35 cellular contexts compared by ENCODE assay signal in genomic region chr16:72793716-72794115, GRCh38.
"Had no signal": no experiment of that assay in that cellular context is flagged by ENCODE, and none has a peak within 500 bp of the region (broad histone marks: within the 10 kb centered on the region; RNA-seq: fewer than 3 reads in every experiment).

No MANE protein-coding gene starts in this region.

- H3K4me3 ChIP-seq: adrenal gland, body of pancreas, breast epithelium had no signal

- H3K4me3 Mint-ChIP-seq: activated B cell treated with CpG ODN at 0.5 μM for 24 hours; activated CD4-positive, alpha-beta memory T cell treated with anti-CD3 and anti-CD28 coated beads for 36 hours; activated CD4-positive, alpha-beta T cell treated with anti-CD3 and anti-CD28 coated beads, Interleukin-2, amount 10 ng/mL, durations not matched to agents 24 days and 14 days; activated CD8-positive, alpha-beta T cell treated with anti-CD3 and anti-CD28 coated beads for 36 hours; activated naive CD4-positive, alpha-beta T cell treated with anti-CD3 and anti-CD28 coated beads for 36 hours; activated naive CD8-positive, alpha-beta T cell treated with anti-CD3 and anti-CD28 coated beads for 36 hours; activated T-cell treated with anti-CD3 and anti-CD28 coated beads, Interleukin-2, amount 50 U/mL, for 4 hours; activated T-cell treated with anti-CD3 and anti-CD28 coated beads, Interleukin-2, amount 50 U/mL, for 72 hours; activated T-helper 1 cell treated with anti-CD3 and anti-CD28 coated beads, Interleukin-12 subunit alpha, Interleukin-12 subunit beta, Interleukin-2, Interleukin-4 antibody, amounts not matched to agents 30 ng/mL and 10 ng/mL and 1 ng/mL, durations not matched to agents 14 hours and 24 hours and 36 hours; activated T-helper 17 cell treated with anti-CD3 and anti-CD28 coated beads, Interleukin-2, amount 50 U/mL, for 72 hours; T-helper 1 cell treated with Interleukin-12 subunit alpha and Interleukin-12 subunit beta and Interleukin-4 antibody, amounts not matched to agents 30 μg/mL and 1 μg/mL, for 36 hours; T-helper 2 cell treated with Interferon-gamma antibody and Interleukin-4, amounts not matched to agents 5 μg/mL and 100 μg/mL, for 36 hours had no signal

- H3K36me3 Mint-ChIP-seq: activated CD4-positive, alpha-beta memory T cell treated with anti-CD3 and anti-CD28 coated beads for 36 hours; activated naive CD4-positive, alpha-beta T cell treated with anti-CD3 and anti-CD28 coated beads, Interleukin-2, amount 50 U/mL, for 72 hours had no signal

- H3K9me3 Mint-ChIP-seq: activated B cell treated with CpG ODN at 0.5 μM for 24 hours; activated CD4-positive, alpha-beta memory T cell treated with anti-CD3 and anti-CD28 coated beads for 36 hours; activated CD4-positive, alpha-beta T cell treated with anti-CD3 and anti-CD28 coated beads, Interleukin-2, amount 10 ng/mL, durations not matched to agents 24 days and 14 days; activated CD8-positive, alpha-beta T cell treated with anti-CD3 and anti-CD28 coated beads for 36 hours; activated naive CD4-positive, alpha-beta T cell treated with anti-CD3 and anti-CD28 coated beads for 36 hours; activated naive CD4-positive, alpha-beta T cell treated with anti-CD3 and anti-CD28 coated beads, Interleukin-2, amount 50 U/mL, for 72 hours; activated naive CD8-positive, alpha-beta T cell treated with anti-CD3 and anti-CD28 coated beads for 36 hours; activated T-cell treated with anti-CD3 and anti-CD28 coated beads, Interleukin-2, amount 50 U/mL, for 4 hours; activated T-cell treated with anti-CD3 and anti-CD28 coated beads, Interleukin-2, amount 50 U/mL, for 72 hours; activated T-helper 1 cell treated with anti-CD3 and anti-CD28 coated beads, Interleukin-12 subunit alpha, Interleukin-12 subunit beta, Interleukin-2, Interleukin-4 antibody, amounts not matched to agents 30 ng/mL and 10 ng/mL and 1 ng/mL, durations not matched to agents 14 hours and 24 hours and 36 hours; activated T-helper 17 cell treated with anti-CD3 and anti-CD28 coated beads, Interleukin-2, amount 50 U/mL, for 72 hours; T-helper 1 cell treated with Interleukin-12 subunit alpha and Interleukin-12 subunit beta and Interleukin-4 antibody, amounts not matched to agents 30 μg/mL and 1 μg/mL, for 36 hours; T-helper 2 cell treated with Interferon-gamma antibody and Interleukin-4, amounts not matched to agents 5 μg/mL and 100 μg/mL, for 36 hours had no signal

- H3K36me3 ChIP-seq: breast epithelium had no signal

- H3K27ac ChIP-seq: adrenal gland, body of pancreas, brain microvascular endothelial cell, breast epithelium, VCaP had no signal

- H3K4me1 ChIP-seq: adrenal gland, breast epithelium had no signal

- H3K27me3 Mint-ChIP-seq: activated B cell treated with CpG ODN at 0.5 μM for 24 hours had no signal

- ATAC-seq: activated CD8-positive, alpha-beta T cell treated with anti-CD3 and anti-CD28 coated beads for 36 hours; activated naive CD4-positive, alpha-beta T cell treated with anti-CD3 and anti-CD28 coated beads, Interleukin-2, amount 50 U/mL, for 72 hours; activated T-cell treated with anti-CD3 and anti-CD28 coated beads, Interleukin-2, amount 50 U/mL, for 4 hours; activated T-cell treated with anti-CD3 and anti-CD28 coated beads, Interleukin-2, amount 50 U/mL, for 72 hours; activated T-helper 17 cell treated with anti-CD3 and anti-CD28 coated beads, Interleukin-2, amount 50 U/mL, for 72 hours; body of pancreas had no signal

- H3K9me3 ChIP-seq: adrenal gland, body of pancreas, breast epithelium had no signal

- H3K4me1 Mint-ChIP-seq: activated B cell treated with CpG ODN at 0.5 μM for 24 hours; activated CD4-positive, alpha-beta T cell treated with anti-CD3 and anti-CD28 coated beads, Interleukin-2, amount 10 ng/mL, durations not matched to agents 24 days and 14 days; activated naive CD8-positive, alpha-beta T cell treated with anti-CD3 and anti-CD28 coated beads for 36 hours had no signal

- H3K27me3 ChIP-seq: adrenal gland, body of pancreas, brain microvascular endothelial cell, breast epithelium had no signal

- H3K27ac Mint-ChIP-seq: activated B cell treated with CpG ODN at 0.5 μM for 24 hours; activated CD4-positive, alpha-beta memory T cell treated with anti-CD3 and anti-CD28 coated beads for 36 hours; activated CD4-positive, alpha-beta T cell treated with anti-CD3 and anti-CD28 coated beads, Interleukin-2, amount 10 ng/mL, durations not matched to agents 24 days and 14 days; activated CD8-positive, alpha-beta T cell treated with anti-CD3 and anti-CD28 coated beads for 36 hours; activated naive CD4-positive, alpha-beta T cell treated with anti-CD3 and anti-CD28 coated beads for 36 hours; activated naive CD4-positive, alpha-beta T cell treated with anti-CD3 and anti-CD28 coated beads, Interleukin-2, amount 50 U/mL, for 72 hours; activated naive CD8-positive, alpha-beta T cell treated with anti-CD3 and anti-CD28 coated beads for 36 hours; activated T-cell treated with anti-CD3 and anti-CD28 coated beads, Interleukin-2, amount 50 U/mL, for 72 hours; activated T-helper 1 cell treated with anti-CD3 and anti-CD28 coated beads, Interleukin-12 subunit alpha, Interleukin-12 subunit beta, Interleukin-2, Interleukin-4 antibody, amounts not matched to agents 30 ng/mL and 10 ng/mL and 1 ng/mL, durations not matched to agents 14 hours and 24 hours and 36 hours; activated T-helper 17 cell treated with anti-CD3 and anti-CD28 coated beads, Interleukin-2, amount 50 U/mL, for 72 hours; T-helper 1 cell treated with Interleukin-12 subunit alpha and Interleukin-12 subunit beta and Interleukin-4 antibody, amounts not matched to agents 30 μg/mL and 1 μg/mL, for 36 hours; T-helper 2 cell treated with Interferon-gamma antibody and Interleukin-4, amounts not matched to agents 5 μg/mL and 100 μg/mL, for 36 hours had no signal

- DNase-seq: activated B cell treated with CpG ODN at 0.5 μM for 24 hours; activated CD4-positive, alpha-beta memory T cell treated with anti-CD3 and anti-CD28 coated beads for 36 hours; activated CD4-positive, alpha-beta T cell treated with anti-CD3 and anti-CD28 coated beads for 4 hours; activated CD4-positive, alpha-beta T cell treated with anti-CD3 and anti-CD28 coated beads, Interleukin-2, amount 10 ng/mL, durations not matched to agents 24 days and 14 days; activated CD4-positive, alpha-beta T cell treated with anti-CD3 and anti-CD28 coated beads, Interleukin-2, amount 50 U/mL, for 1 hour; activated CD4-positive, alpha-beta T cell treated with anti-CD3 and anti-CD28 coated beads, Interleukin-2, amount 50 U/mL, for 4 hours; activated CD4-positive, CD25-positive, alpha-beta regulatory T cell treated with anti-CD3 and anti-CD28 coated beads, Interleukin-2, amount 50 U/mL, for 72 hours; activated CD8-positive, alpha-beta memory T cell treated with anti-CD3 and anti-CD28 coated beads, Interleukin-2, amount 50 U/mL, for 4 hours; activated CD8-positive, alpha-beta T cell treated with anti-CD3 and anti-CD28 coated beads for 36 hours; activated effector memory CD4-positive, alpha-beta T cell treated with anti-CD3 and anti-CD28 coated beads, Interleukin-2, amount 50 U/mL, for 16 hours; activated gamma-delta T cell treated with Interleukin-2 at 50 U/mL for 16 hours; activated naive CD4-positive, alpha-beta T cell; activated naive CD4-positive, alpha-beta T cell treated with anti-CD3 and anti-CD28 coated beads for 36 hours; activated naive CD4-positive, alpha-beta T cell treated with anti-CD3 and anti-CD28 coated beads, Interleukin-2, amount 50 U/mL, for 16 hours; activated naive CD8-positive, alpha-beta T cell treated with anti-CD3 and anti-CD28 coated beads for 36 hours; activated T-cell treated with anti-CD3 and anti-CD28 coated beads for 4 hours; activated T-cell treated with anti-CD3 and anti-CD28 coated beads, Interleukin-2, amount 50 U/mL, for 1 hour; activated T-cell treated with anti-CD3 and anti-CD28 coated beads, Interleukin-2, amount 50 U/mL, for 4 hours; activated T-cell treated with anti-CD3 and anti-CD28 coated beads, Interleukin-2, amount 50 U/mL, for 72 hours; adrenal gland; amniotic stem cell; aorta; body of pancreas; brain microvascular endothelial cell; central memory CD4-positive, alpha-beta T cell; T-helper 1 cell; T-helper 2 cell; T-helper 9 cell had no signal
